In the genomic region with DNA sequence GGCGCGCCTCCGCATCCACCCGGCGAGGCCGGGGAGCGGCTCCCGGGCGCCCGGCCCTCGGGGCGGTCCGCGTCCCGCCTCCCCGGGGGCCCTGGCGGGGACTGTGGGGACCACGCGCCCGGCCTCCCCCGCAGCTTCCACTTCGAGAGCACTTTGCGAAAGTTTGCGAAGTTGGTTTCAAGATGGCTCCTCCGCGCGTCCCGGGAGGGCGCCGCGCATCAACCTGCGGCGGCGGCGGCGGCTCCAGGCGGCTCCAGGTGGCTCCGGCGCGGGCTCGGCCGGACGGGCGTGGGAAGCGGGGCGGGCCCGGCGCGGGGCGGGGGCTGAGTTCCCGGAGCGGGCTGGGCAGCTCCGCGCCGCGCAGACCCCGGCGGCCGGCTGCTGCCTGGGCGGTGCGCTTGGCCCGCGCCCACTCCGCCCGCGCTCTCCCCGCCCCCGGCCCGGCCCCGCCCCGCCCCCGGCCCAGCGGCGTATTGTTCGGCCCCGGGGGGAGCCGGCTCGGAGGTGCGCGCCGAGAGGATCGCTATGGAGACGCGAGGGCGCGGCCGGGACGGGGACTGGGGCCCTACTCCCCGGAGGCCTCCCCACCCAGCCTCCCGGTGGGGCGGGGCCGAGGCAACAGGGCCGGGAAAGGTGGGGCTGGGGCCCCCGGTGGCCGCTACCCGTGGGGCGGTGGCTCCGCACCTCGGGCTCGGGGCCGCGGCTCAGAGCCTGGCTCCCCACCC, we compare ENCODE assay signal across 8 cellular contexts. TPM values are rescaled to one million over a fixed set of nuclear protein-coding genes. Genes with fewer than 3 reads are reported as not detected.
A peak's percentile ranks its signal among the peaks of the same experiment; 100 is the strongest.
DNase-seq lines count a peak whose midpoint lies in the region; ATAC-seq and TF ChIP-seq lines count a peak whose summit lies in the region.

Gene CELSR1, minus strand, starts transcription at position 400 of the 725 bp plus-strand sequence. CDS start 450 bp downstream, outside the sequence.

- peak within 1 kb of the TSS; percentile 47 for H3K4me3 ChIP-seq in BJ (ENCODE audit: low read depth, low read length)
- peak within 1 kb of the TSS; percentile 20 to 56 (median 52) for H3K4me3 ChIP-seq in heart right ventricle
- H3K4me3 ChIP-seq in sigmoid colon, result peak within 1 kb of the TSS in 3 of 4 donors; percentile 33 to 42 (median 41)

- 0% methylated on average over 53 to 100 of the region's 102 CpGs for WGBS in heart right ventricle, 2 donors
- WGBS in sigmoid colon, 2 donors, result 1% methylated on average over 102 of the region's 102 CpGs

- TF ChIP-seq CTCF in BJ (IDR thresholded peaks at IDR 0.05; ENCODE audit: insufficient read depth, low read depth, low read length) (no peak), HFFc6 (IDR thresholded peaks at IDR 0.05) (no peak), heart right ventricle (IDR thresholded peaks at IDR 0.05) (no peak), sigmoid colon (IDR thresholded peaks at IDR 0.05) (no peak)

- H3K36me3 Mint-ChIP-seq in HFFc6 (ENCODE audit: low read depth), result peaks cover 5% of the 10 kb centered on the region; the same call in 1 of the 2 replicates
- no peaks in the 10 kb centered on the region for H3K36me3 Mint-ChIP-seq in activated T-cell treated with anti-CD3 and anti-CD28 coated beads, Interleukin-2, amount 50 U/mL, for 72 hours (ENCODE audit: insufficient read depth in 2 of 2)

- H3K4me1 ChIP-seq in heart right ventricle (peaks cover 0 to 24% (median 15%) of the 10 kb centered on the region in 9 donors), sigmoid colon (peaks cover 0 to 18% (median 15%) of the 10 kb centered on the region in 4 donors)

- H3K36me3 ChIP-seq in BJ (ENCODE audit: control insufficient read depth, insufficient read depth, low read length), result no peaks in the 10 kb centered on the region
- H3K36me3 ChIP-seq in heart right ventricle, result no peaks in the 10 kb centered on the region
- no peaks in the 10 kb centered on the region for H3K36me3 ChIP-seq in sigmoid colon

- ATAC-seq in activated T-cell treated with anti-CD3 and anti-CD28 coated beads, Interleukin-2, amount 50 U/mL, for 72 hours (replicated peaks in 1 of 2), result peak; percentile 52 to 54
- peak; percentile 3 to 42 (median 32) for ATAC-seq in heart right ventricle

- H3K4me1 Mint-ChIP-seq in HFFc6 (ENCODE audit: low read depth), result peaks cover 20% of the 10 kb centered on the region
- peaks cover 10% of the 10 kb centered on the region for H3K4me1 Mint-ChIP-seq in activated T-cell treated with anti-CD3 and anti-CD28 coated beads, Interleukin-2, amount 50 U/mL, for 72 hours (ENCODE audit: low read depth)

- POLR2A ChIA-PET in BJ (lab: Charles Lee), result no interaction called here

- no peaks in the 10 kb centered on the region for H3K27me3 ChIP-seq in BJ (ENCODE audit: control insufficient read depth, insufficient read depth, low read length)
- H3K27me3 ChIP-seq in heart right ventricle, result peaks cover 0 to 56% (median 42%) of the 10 kb centered on the region in 7 donors
- peaks cover 22 to 57% (median 33%) of the 10 kb centered on the region in 3 donors for H3K27me3 ChIP-seq in sigmoid colon

- intact Hi-C loops in heart right ventricle (cut with DNase I) (loop anchor here in 2 of 10 donors (10.0 kb wide), 2 partner anchors 133 to 413 kb away; no protein-coding TSS in a partner anchor), sigmoid colon (cut with DNase I) (loop anchor here (10.0 kb wide), 1 partner anchor 543 kb away; no protein-coding TSS in a partner anchor)

- H3K27ac ChIP-seq in heart right ventricle (peak within 1 kb of the TSS in 3 of 10 donors; percentile 15 to 60 (median 46)), sigmoid colon (peak within 1 kb of the TSS in 2 of 4 donors; percentile 27 to 31)

- CTCF ChIA-PET in BJ (lab: Yijun Ruan, JAX), result interaction anchor here (0.7 to 8.8 kb wide), 3 partner anchors 27 to 181 kb away, joined by 5 to 211 read pairs (median 6); no protein-coding TSS in a partner anchor

- peak within 1 kb of the TSS; percentile 88 for H3K4me3 Mint-ChIP-seq in HFFc6
- peak within 1 kb of the TSS; percentile 61 to 76 for H3K4me3 Mint-ChIP-seq in activated T-cell treated with anti-CD3 and anti-CD28 coated beads, Interleukin-2, amount 50 U/mL, for 72 hours

- peak within 1 kb of the TSS; percentile 47; the same call in 1 of the 2 replicates for H3K27ac Mint-ChIP-seq in HFFc6
- no peak within 1 kb of the TSS for H3K27ac Mint-ChIP-seq in activated T-cell treated with anti-CD3 and anti-CD28 coated beads, Interleukin-2, amount 50 U/mL, for 72 hours

- DNase-seq in BJ (ENCODE audit: low read depth), result no peak
- no peak for DNase-seq in HFFc6
- DNase-seq in activated T-cell treated with anti-CD3 and anti-CD28 coated beads, Interleukin-2, amount 50 U/mL, for 72 hours, result peak; percentile 34 to 35
- no peak for DNase-seq in heart right ventricle
- no peak for DNase-seq in sigmoid colon
- DNase-seq in foreskin melanocyte, result no peak
- no peak for DNase-seq in HCEC 1CT
- DNase-seq in anterior cingulate cortex (lab: John Stamatoyannopoulos, UW), result no peak

- H3K27me3 Mint-ChIP-seq in HFFc6 (ENCODE audit: insufficient read depth), result peaks cover 1% of the 10 kb centered on the region
- peaks cover 26% of the 10 kb centered on the region for H3K27me3 Mint-ChIP-seq in activated T-cell treated with anti-CD3 and anti-CD28 coated beads, Interleukin-2, amount 50 U/mL, for 72 hours (ENCODE audit: low read depth)

- TF ChIP-seq POLR2A in sigmoid colon (IDR thresholded peaks at IDR 0.05), result no peak

- TF ChIP-seq EP300 in sigmoid colon (IDR thresholded peaks at IDR 0.05), result no peak

- H3K9me3 ChIP-seq in heart right ventricle (no peaks in the 10 kb centered on the region), sigmoid colon (no peaks in the 10 kb centered on the region)

- no peaks in the 10 kb centered on the region; the same call in 1 of the 2 replicates for H3K9me3 Mint-ChIP-seq in HFFc6
- H3K9me3 Mint-ChIP-seq in activated T-cell treated with anti-CD3 and anti-CD28 coated beads, Interleukin-2, amount 50 U/mL, for 72 hours, result no peaks in the 10 kb centered on the region

RNA-seq across cellular contexts. Expression of gene CELSR1, which starts in this region (rescaled TPM):
- polyA plus RNA-seq in BJ (2011; rRNA removed), result 0.65 and 1.0 TPM in 2 replicates
- polyA minus RNA-seq in BJ (2011; rRNA and poly(A)+ RNA removed), result 1.4 and 2.4 TPM in 2 replicates
- total RNA-seq in HFFc6 (2021; fragmentation: NEBNext Ultra II Directional; extraction: Animal tissue kit (Norgen Biotek cat#: 25700)), result 1 to 10 TPM; 4.7 to 8.2 (median 6.5) TPM
- 1 to 10 TPM in 1 of 2 donors, under 1 TPM in 1; 0.83 to 1.3 TPM for total RNA-seq in activated T-cell treated with anti-CD3 and anti-CD28 coated beads, Interleukin-2, amount 50 U/mL, for 72 hours
- 10 to 100 TPM in 7 of 10 donors, 1 to 10 TPM in 3; 5.5 to 16.7 (median 11.8) TPM for total RNA-seq in heart right ventricle
- 1 to 10 TPM; 4.0 to 6.4 TPM for polyA plus RNA-seq in heart right ventricle
- total RNA-seq in sigmoid colon, result 1 to 10 TPM in 2 of 4 donors, under 1 TPM in 2; 0.81 to 2.5 (median 1.5) TPM
- polyA plus RNA-seq in sigmoid colon, result 1 to 10 TPM in 1 of 3 donors, under 1 TPM in 2; 0.23 to 5.0 (median 0.60) TPM

Comparison
In these comparisons a context has a peak if more than half of its experiments do, and no peak if none do; other contexts are left out.
1. DNase-seq: peak in activated T-cell treated with anti-CD3 and anti-CD28 coated beads, Interleukin-2, amount 50 U/mL, for 72 hours (2 of 2); none in BJ (single experiment), HFFc6 (single experiment), heart right ventricle (0 of 2), sigmoid colon (single experiment), foreskin melanocyte (single experiment), HCEC 1CT (single experiment) and anterior cingulate cortex (0 of 58).
2. Peak in every context shown above with its lines, with median percentiles within 50 percentile points of each other: H3K4me3 ChIP-seq.